8 cellular contexts compared by ENCODE assay signal in genomic region chr11:13462928-13463778, GRCh38. TPM values are rescaled to one million over a fixed set of nuclear protein-coding genes. Genes with fewer than 3 reads are reported as not detected.
DNase-seq lines count a peak whose midpoint lies in the region; ATAC-seq, FAIRE-seq and TF ChIP-seq lines count a peak whose summit lies in the region.

BTBD10 (minus strand) TSS chr11:13463222; CDS start chr11:13445124, 18,098 bp downstream.

- TF ChIP-seq POLR2A in GM19193 (IDR thresholded peaks at IDR 0.05; ENCODE audit: extremely low read depth, insufficient read depth, insufficient read length): peak; percentile 96

- H3K27me3 ChIP-seq in keratinocyte (ENCODE audit: control insufficient read depth, extremely low read depth, insufficient read depth, low read length): no peaks in the 10 kb centered on the region

- peak; percentile 26 for FAIRE-seq in keratinocyte (lab: Jason Lieb, UNC)

- peak within 1 kb of the TSS; percentile 71 to 97 (median 81) for H3K4me3 ChIP-seq in keratinocyte (ENCODE audit: control insufficient read depth in 2 of 3, extremely low read depth in 1 of 3, insufficient read depth in 2 of 3, low read depth in 1 of 3, low read length in 3 of 3)

- peak; percentile 95 for ATAC-seq in HG03432 (IDR thresholded peaks at IDR 0.05; ENCODE audit: unreplicated experiment)

- peak within 1 kb of the TSS; percentile 82 for H3K9ac ChIP-seq in keratinocyte (ENCODE audit: control insufficient read depth, extremely low read depth, insufficient read depth, low read length)

- no peak for TF ChIP-seq CTCF in keratinocyte (optimal IDR thresholded peaks at IDR 0.05 in 1 of 3, IDR thresholded peaks at IDR 0.05 in 1 of 3, conservative IDR thresholded peaks at IDR 0.05 in 1 of 3; ENCODE audit: extremely low read depth in 1 of 3, insufficient read depth in 2 of 3, low read length in 3 of 3)

- dilution Hi-C loops in keratinocyte (cut with MboI; ENCODE audit: extremely low pct_ligation_motif_present, low sequenced_read_pairs): no loop called here

- no peaks in the 10 kb centered on the region for H3K9me3 ChIP-seq in keratinocyte (ENCODE audit: control insufficient read depth, low read depth, low read length)

- peaks cover 26% of the 10 kb centered on the region for H3K4me1 ChIP-seq in keratinocyte (ENCODE audit: control insufficient read depth, extremely low read depth, insufficient read depth, low read length)

- H4K20me1 ChIP-seq in keratinocyte (ENCODE audit: control insufficient read depth, extremely low read depth, insufficient read depth, low read length): no peaks in the 10 kb centered on the region

- H3K79me2 ChIP-seq in keratinocyte (ENCODE audit: control insufficient read depth, insufficient read depth, low read length): peaks cover 41% of the 10 kb centered on the region

- H3K9me1 ChIP-seq in keratinocyte (ENCODE audit: control insufficient read depth, extremely low read depth, insufficient read depth, low read length): no peaks in the 10 kb centered on the region

- H3K27ac ChIP-seq in keratinocyte (ENCODE audit: control insufficient read depth, insufficient read depth, low read length): peak within 1 kb of the TSS; percentile 66

- DNase-seq in Ammon's horn (ENCODE audit: low spot score) (peak; percentile 97), NCI-H460 (ENCODE audit: extremely low read depth, low read depth) (peak; percentile 89), cerebellar cortex (ENCODE audit: low spot score) (peak; percentile 95), keratinocyte (ENCODE audit: low read depth, low spot score) (peak; percentile 62)
- DNase-seq in activated CD4-positive, CD25-positive, alpha-beta regulatory T cell treated with anti-CD3 and anti-CD28 coated beads, Interleukin-2, amount 50 U/mL, for 72 hours: peak; percentile 91
- DNase-seq in stimulated activated CD4-positive, alpha-beta T cell treated with anti-CD3 and anti-CD28 coated beads, Interleukin-12 subunit alpha, Interleukin-12 subunit beta, amount 100 ng/mL, for 48 hours (ENCODE audit: low read depth in 2 of 3, low spot score in 1 of 3): peak; percentile 85 to 87 (median 86)

- H3K36me3 ChIP-seq in keratinocyte (ENCODE audit: control insufficient read depth in 2 of 2, extremely low read depth in 1 of 2, insufficient read depth in 2 of 2, low read length in 2 of 2): peaks cover 0 to 3% of the 10 kb centered on the region in 2 experiments

- H3K4me2 ChIP-seq in keratinocyte (ENCODE audit: control insufficient read depth, extremely low read depth, insufficient read depth, low read depth, low read length): peak within 1 kb of the TSS; percentile 96

- peak within 1 kb of the TSS; percentile 87 for H2AFZ ChIP-seq in keratinocyte (ENCODE audit: control insufficient read depth, low read length)

RNA-seq across cellular contexts. Expression of gene BTBD10, which starts in this region (rescaled TPM):
- 57.0 and 57.3 TPM in 2 replicates for total RNA-seq in NCI-H460 (2014; rRNA removed; shearing (Covaris generic))
- 31.3 and 38.0 TPM in 2 replicates for polyA plus RNA-seq in NCI-H460 (2014; cell fraction: nucleus; rRNA removed)
- polyA plus RNA-seq in keratinocyte: 45.6 to 76.0 TPM (median 66.5 TPM) in 3 replicates
- polyA plus RNA-seq in keratinocyte (2011; ENCODE audit: low read depth): 59.9 TPM
- polyA plus RNA-seq in keratinocyte (2011; cell fraction: cytosol; rRNA removed): 45.3 and 85.1 TPM in 2 replicates
- polyA plus RNA-seq in keratinocyte (2011; cell fraction: nucleus; rRNA removed): 50.2 and 63.7 TPM in 2 replicates
- polyA plus RNA-seq in keratinocyte (2012; ENCODE audit: low replicate concordance): 40.5 and 60.6 TPM in 2 replicates
- 53.3 to 117 TPM (median 75.7 TPM) in 3 replicates for polyA minus RNA-seq in keratinocyte
- 60.8 TPM for polyA minus RNA-seq in keratinocyte (2011; cell fraction: cytosol; rRNA and poly(A)+ RNA removed)
- polyA minus RNA-seq in keratinocyte (2011; cell fraction: nucleus; rRNA and poly(A)+ RNA removed): 35.0 and 74.2 TPM in 2 replicates

Comparison
In these comparisons a context has a peak if more than half of its experiments do, and no peak if none do; other contexts are left out.
1. Peak in every context shown above with its lines: DNase-seq, ATAC-seq, H3K4me3 ChIP-seq and H3K27ac ChIP-seq.